18 cellular contexts compared by ENCODE assay signal in genomic region chr7:45902820-45903219, GRCh38. TPM values are rescaled to one million over a fixed set of nuclear protein-coding genes. Genes with fewer than 3 reads are reported as not detected.
"Had no signal": no experiment of that assay in that cellular context is flagged by ENCODE, and none has a peak within 500 bp of the region (broad histone marks: within the 10 kb centered on the region; RNA-seq: fewer than 3 reads in every experiment).

No MANE protein-coding gene starts in this region.

- H3K27ac Mint-ChIP-seq: activated CD8-positive, alpha-beta memory T cell treated with anti-CD3 and anti-CD28 coated beads, Interleukin-2, amount 10 ng/mL, durations not matched to agents 7 days and 5 days; activated naive CD8-positive, alpha-beta T cell; brain; mesothelial cell of epicardium; T-helper 1 cell treated with Interleukin-12 subunit alpha and Interleukin-12 subunit beta and Interleukin-4 antibody, amounts not matched to agents 30 μg/mL and 1 μg/mL, for 36 hours had no signal

- H3K9me3 Mint-ChIP-seq: T-helper 1 cell treated with Interleukin-12 subunit alpha and Interleukin-12 subunit beta and Interleukin-4 antibody, amounts not matched to agents 30 μg/mL and 1 μg/mL, for 36 hours had no signal

- ATAC-seq: activated CD4-positive, CD25-positive, alpha-beta regulatory T cell treated with anti-CD3 and anti-CD28 coated beads, Interleukin-2, amount 50 U/mL, for 24 hours; activated CD8-positive, alpha-beta memory T cell treated with anti-CD3 and anti-CD28 coated beads, Interleukin-2, amount 10 ng/mL, durations not matched to agents 7 days and 5 days; activated T-cell treated with anti-CD3 and anti-CD28 coated beads, Interleukin-2, amount 50 U/mL, for 4 hours; lower lobe of right lung had no signal

- H3K36me3 Mint-ChIP-seq: activated CD8-positive, alpha-beta memory T cell treated with anti-CD3 and anti-CD28 coated beads, Interleukin-2, amount 10 ng/mL, durations not matched to agents 7 days and 5 days; activated naive CD8-positive, alpha-beta T cell; brain; mesothelial cell of epicardium had no signal

- H3K4me3 Mint-ChIP-seq: activated CD8-positive, alpha-beta memory T cell treated with anti-CD3 and anti-CD28 coated beads, Interleukin-2, amount 10 ng/mL, durations not matched to agents 7 days and 5 days; activated naive CD8-positive, alpha-beta T cell; activated T-cell treated with anti-CD3 and anti-CD28 coated beads, Interleukin-2, amount 50 U/mL, for 4 hours; brain; mesothelial cell of epicardium; T-helper 1 cell treated with Interleukin-12 subunit alpha and Interleukin-12 subunit beta and Interleukin-4 antibody, amounts not matched to agents 30 μg/mL and 1 μg/mL, for 36 hours had no signal

- H3K4me1 Mint-ChIP-seq: activated CD8-positive, alpha-beta memory T cell treated with anti-CD3 and anti-CD28 coated beads, Interleukin-2, amount 10 ng/mL, durations not matched to agents 7 days and 5 days; brain; mesothelial cell of epicardium had no signal

- H3K27me3 Mint-ChIP-seq: brain had no signal

- DNase-seq: activated CD4-positive, alpha-beta T cell treated with anti-CD3 and anti-CD28 coated beads, Interleukin-2, amount 50 U/mL, for 48 hours; activated CD8-positive, alpha-beta memory T cell treated with anti-CD3 and anti-CD28 coated beads, Interleukin-2, amount 10 ng/mL, durations not matched to agents 7 days and 5 days; activated gamma-delta T cell; activated T-cell treated with anti-CD3 and anti-CD28 coated beads, Interleukin-2, amount 50 U/mL, for 4 hours; amygdala; lower lobe of right lung; sigmoid colon; stimulated activated CD4-positive, alpha-beta T cell treated with anti-CD3 and anti-CD28 coated beads, Interleukin-2, amount 100 ng/mL, for 24 hours; stimulated activated naive CD4-positive, alpha-beta T cell; substantia nigra; transverse colon had no signal

RNA-seq across cellular contexts. Expression of gene IGFBP1, which starts 14.5 kb away (rescaled TPM):
- total RNA-seq: activated CD8-positive, alpha-beta memory T cell treated with anti-CD3 and anti-CD28 coated beads, Interleukin-2, amount 10 ng/mL, durations not matched to agents 7 days and 5 days; lower lobe of right lung; mesothelial cell of epicardium; myocyte; prostate gland; sigmoid colon; transverse colon had no signal

RNA-seq across cellular contexts. Expression of gene CCDC201, which starts 29.9 kb away (rescaled TPM):
- total RNA-seq: activated CD8-positive, alpha-beta memory T cell treated with anti-CD3 and anti-CD28 coated beads, Interleukin-2, amount 10 ng/mL, durations not matched to agents 7 days and 5 days; activated T-cell treated with anti-CD3 and anti-CD28 coated beads, Interleukin-2, amount 50 U/mL, for 4 hours; lower lobe of right lung; mesothelial cell of epicardium; myocyte; prostate gland; sigmoid colon; transverse colon had no signal
